ENCODE assay signal across 1 cellular context in the genomic region with DNA sequence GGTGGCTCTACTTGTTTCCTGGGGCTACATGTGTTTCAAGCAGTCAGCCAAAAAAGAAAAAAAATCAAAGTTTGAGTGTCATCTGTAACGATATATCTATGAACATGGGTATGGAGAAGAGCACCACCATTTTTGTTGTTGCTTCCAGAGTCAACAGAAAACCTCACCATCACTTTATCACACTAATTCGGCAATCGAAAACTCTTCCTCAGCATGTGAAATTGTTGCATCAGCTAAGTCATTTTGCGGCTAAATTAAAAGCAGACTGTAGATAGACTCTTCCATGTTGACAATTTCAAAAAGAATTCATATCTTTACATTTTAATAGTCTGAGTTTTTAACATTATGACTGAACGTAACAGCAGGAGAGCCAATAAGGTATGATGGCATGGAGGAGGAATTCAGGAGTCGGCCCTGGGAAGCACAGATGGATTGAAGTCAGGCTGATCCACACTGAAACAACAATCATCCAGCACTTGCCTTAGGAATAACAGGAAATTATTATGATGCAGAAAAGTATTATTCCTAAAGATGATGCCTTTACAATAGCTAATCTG.
TF ChIP-seq lines count a peak whose summit lies in the region.

No MANE protein-coding gene starts in this region.

TF ChIP-seq in GM23338, 12 proteins besides CTCF, POLR2A, EP300 and RAD21 (continued from another document):
- TF ChIP-seq, protein P1, sequence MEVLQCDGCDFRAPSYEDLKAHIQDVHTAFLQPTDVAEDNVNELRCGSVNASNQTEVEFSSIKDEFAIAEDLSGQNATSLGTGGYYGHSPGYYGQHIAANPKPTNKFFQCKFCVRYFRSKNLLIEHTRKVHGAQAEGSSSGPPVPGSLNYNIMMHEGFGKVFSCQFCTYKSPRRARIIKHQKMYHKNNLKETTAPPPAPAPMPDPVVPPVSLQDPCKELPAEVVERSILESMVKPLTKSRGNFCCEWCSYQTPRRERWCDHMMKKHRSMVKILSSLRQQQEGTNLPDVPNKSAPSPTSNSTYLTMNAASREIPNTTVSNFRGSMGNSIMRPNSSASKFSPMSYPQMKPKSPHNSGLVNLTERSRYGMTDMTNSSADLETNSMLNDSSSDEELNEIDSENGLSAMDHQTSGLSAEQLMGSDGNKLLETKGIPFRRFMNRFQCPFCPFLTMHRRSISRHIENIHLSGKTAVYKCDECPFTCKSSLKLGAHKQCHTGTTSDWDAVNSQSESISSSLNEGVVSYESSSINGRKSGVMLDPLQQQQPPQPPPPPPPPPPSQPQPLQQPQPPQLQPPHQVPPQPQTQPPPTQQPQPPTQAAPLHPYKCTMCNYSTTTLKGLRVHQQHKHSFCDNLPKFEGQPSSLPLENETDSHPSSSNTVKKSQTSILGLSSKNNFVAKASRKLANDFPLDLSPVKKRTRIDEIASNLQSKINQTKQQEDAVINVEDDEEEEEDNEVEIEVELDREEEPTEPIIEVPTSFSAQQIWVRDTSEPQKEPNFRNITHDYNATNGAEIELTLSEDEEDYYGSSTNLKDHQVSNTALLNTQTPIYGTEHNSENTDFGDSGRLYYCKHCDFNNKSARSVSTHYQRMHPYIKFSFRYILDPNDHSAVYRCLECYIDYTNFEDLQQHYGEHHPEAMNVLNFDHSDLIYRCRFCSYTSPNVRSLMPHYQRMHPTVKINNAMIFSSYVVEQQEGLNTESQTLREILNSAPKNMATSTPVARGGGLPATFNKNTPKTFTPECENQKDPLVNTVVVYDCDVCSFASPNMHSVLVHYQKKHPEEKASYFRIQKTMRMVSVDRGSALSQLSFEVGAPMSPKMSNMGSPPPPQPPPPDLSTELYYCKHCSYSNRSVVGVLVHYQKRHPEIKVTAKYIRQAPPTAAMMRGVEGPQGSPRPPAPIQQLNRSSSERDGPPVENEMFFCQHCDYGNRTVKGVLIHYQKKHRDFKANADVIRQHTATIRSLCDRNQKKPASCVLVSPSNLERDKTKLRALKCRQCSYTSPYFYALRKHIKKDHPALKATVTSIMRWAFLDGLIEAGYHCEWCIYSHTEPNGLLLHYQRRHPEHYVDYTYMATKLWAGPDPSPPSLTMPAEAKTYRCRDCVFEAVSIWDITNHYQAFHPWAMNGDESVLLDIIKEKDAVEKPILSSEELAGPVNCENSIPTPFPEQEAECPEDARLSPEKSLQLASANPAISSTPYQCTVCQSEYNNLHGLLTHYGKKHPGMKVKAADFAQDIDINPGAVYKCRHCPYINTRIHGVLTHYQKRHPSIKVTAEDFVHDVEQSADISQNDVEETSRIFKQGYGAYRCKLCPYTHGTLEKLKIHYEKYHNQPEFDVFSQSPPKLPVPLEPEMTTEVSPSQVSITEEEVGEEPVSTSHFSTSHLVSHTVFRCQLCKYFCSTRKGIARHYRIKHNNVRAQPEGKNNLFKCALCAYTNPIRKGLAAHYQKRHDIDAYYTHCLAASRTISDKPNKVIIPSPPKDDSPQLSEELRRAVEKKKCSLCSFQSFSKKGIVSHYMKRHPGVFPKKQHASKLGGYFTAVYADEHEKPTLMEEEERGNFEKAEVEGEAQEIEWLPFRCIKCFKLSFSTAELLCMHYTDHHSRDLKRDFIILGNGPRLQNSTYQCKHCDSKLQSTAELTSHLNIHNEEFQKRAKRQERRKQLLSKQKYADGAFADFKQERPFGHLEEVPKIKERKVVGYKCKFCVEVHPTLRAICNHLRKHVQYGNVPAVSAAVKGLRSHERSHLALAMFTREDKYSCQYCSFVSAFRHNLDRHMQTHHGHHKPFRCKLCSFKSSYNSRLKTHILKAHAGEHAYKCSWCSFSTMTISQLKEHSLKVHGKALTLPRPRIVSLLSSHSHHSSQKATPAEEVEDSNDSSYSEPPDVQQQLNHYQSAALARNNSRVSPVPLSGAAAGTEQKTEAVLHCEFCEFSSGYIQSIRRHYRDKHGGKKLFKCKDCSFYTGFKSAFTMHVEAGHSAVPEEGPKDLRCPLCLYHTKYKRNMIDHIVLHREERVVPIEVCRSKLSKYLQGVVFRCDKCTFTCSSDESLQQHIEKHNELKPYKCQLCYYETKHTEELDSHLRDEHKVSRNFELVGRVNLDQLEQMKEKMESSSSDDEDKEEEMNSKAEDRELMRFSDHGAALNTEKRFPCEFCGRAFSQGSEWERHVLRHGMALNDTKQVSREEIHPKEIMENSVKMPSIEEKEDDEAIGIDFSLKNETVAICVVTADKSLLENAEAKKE (CRISPR knock-in tag; IDR thresholded peaks at IDR 0.05): no peak
- TF ChIP-seq POLR2AphosphoS5 (IDR thresholded peaks at IDR 0.05; ENCODE audit: low read depth): no peak
- TF ChIP-seq JUNB (IDR thresholded peaks at IDR 0.05; ENCODE audit: unreplicated experiment): no peak
- TF ChIP-seq, protein P2, sequence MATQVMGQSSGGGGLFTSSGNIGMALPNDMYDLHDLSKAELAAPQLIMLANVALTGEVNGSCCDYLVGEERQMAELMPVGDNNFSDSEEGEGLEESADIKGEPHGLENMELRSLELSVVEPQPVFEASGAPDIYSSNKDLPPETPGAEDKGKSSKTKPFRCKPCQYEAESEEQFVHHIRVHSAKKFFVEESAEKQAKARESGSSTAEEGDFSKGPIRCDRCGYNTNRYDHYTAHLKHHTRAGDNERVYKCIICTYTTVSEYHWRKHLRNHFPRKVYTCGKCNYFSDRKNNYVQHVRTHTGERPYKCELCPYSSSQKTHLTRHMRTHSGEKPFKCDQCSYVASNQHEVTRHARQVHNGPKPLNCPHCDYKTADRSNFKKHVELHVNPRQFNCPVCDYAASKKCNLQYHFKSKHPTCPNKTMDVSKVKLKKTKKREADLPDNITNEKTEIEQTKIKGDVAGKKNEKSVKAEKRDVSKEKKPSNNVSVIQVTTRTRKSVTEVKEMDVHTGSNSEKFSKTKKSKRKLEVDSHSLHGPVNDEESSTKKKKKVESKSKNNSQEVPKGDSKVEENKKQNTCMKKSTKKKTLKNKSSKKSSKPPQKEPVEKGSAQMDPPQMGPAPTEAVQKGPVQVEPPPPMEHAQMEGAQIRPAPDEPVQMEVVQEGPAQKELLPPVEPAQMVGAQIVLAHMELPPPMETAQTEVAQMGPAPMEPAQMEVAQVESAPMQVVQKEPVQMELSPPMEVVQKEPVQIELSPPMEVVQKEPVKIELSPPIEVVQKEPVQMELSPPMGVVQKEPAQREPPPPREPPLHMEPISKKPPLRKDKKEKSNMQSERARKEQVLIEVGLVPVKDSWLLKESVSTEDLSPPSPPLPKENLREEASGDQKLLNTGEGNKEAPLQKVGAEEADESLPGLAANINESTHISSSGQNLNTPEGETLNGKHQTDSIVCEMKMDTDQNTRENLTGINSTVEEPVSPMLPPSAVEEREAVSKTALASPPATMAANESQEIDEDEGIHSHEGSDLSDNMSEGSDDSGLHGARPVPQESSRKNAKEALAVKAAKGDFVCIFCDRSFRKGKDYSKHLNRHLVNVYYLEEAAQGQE (IDR thresholded peaks at IDR 0.05; ENCODE audit: unreplicated experiment): no peak
- TF ChIP-seq EZH2phosphoT487 (IDR thresholded peaks at IDR 0.05; ENCODE audit: unreplicated experiment): no peak
- TF ChIP-seq ZNF114 (CRISPR knock-in tag; IDR thresholded peaks at IDR 0.05): no peak
- TF ChIP-seq, protein P3, sequence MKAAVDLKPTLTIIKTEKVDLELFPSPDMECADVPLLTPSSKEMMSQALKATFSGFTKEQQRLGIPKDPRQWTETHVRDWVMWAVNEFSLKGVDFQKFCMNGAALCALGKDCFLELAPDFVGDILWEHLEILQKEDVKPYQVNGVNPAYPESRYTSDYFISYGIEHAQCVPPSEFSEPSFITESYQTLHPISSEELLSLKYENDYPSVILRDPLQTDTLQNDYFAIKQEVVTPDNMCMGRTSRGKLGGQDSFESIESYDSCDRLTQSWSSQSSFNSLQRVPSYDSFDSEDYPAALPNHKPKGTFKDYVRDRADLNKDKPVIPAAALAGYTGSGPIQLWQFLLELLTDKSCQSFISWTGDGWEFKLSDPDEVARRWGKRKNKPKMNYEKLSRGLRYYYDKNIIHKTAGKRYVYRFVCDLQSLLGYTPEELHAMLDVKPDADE (IDR thresholded peaks at IDR 0.05): no peak
- TF ChIP-seq ZNF331 (CRISPR knock-in tag; IDR thresholded peaks at IDR 0.05; ENCODE audit: low read depth): no peak
